9 cellular contexts compared by ENCODE assay signal in genomic region chr11:134332189-134332631, GRCh38. TPM values are rescaled to one million over a fixed set of nuclear protein-coding genes. Genes with fewer than 3 reads are reported as not detected.
DNase-seq lines count a peak whose midpoint lies in the region; ATAC-seq and TF ChIP-seq lines count a peak whose summit lies in the region.
"Had no signal": no experiment of that assay in that cellular context is flagged by ENCODE, and none has a peak within 500 bp of the region (broad histone marks: within the 10 kb centered on the region; RNA-seq: fewer than 3 reads in every experiment).

No MANE protein-coding gene starts in this region.

- peak overlapping the region; percentile 67 for H3K4me3 Mint-ChIP-seq in activated naive CD4-positive, alpha-beta T cell treated with anti-CD3 and anti-CD28 coated beads, Interleukin-2, amount 10 ng/mL, durations not matched to agents 7 days and 5 days
- peak overlapping the region; percentile 76 for H3K4me3 Mint-ChIP-seq in MCF 10A (ENCODE audit: unreplicated experiment)

- no peaks in the 10 kb centered on the region for H3K36me3 Mint-ChIP-seq in activated naive CD4-positive, alpha-beta T cell treated with anti-CD3 and anti-CD28 coated beads, Interleukin-2, amount 10 ng/mL, durations not matched to agents 7 days and 5 days
- peaks cover 14% of the 10 kb centered on the region for H3K36me3 Mint-ChIP-seq in MCF 10A (ENCODE audit: insufficient read depth, unreplicated experiment)

- TF ChIP-seq EP300 in stomach (IDR thresholded peaks at IDR 0.05) = no peak

- no peak for TF ChIP-seq CTCF in MCF 10A (IDR thresholded peaks at IDR 0.05; ENCODE audit: unreplicated experiment)
- no peak for TF ChIP-seq CTCF in lower leg skin (IDR thresholded peaks at IDR 0.05)
- no peak for TF ChIP-seq CTCF in stomach (IDR thresholded peaks at IDR 0.05)

- H3K4me1 Mint-ChIP-seq in activated naive CD4-positive, alpha-beta T cell treated with anti-CD3 and anti-CD28 coated beads, Interleukin-2, amount 10 ng/mL, durations not matched to agents 7 days and 5 days = peaks cover 16% of the 10 kb centered on the region
- H3K4me1 Mint-ChIP-seq in MCF 10A (ENCODE audit: insufficient read depth, unreplicated experiment) = peaks cover 12% of the 10 kb centered on the region

- CTCF ChIA-PET in activated naive CD4-positive, alpha-beta T cell treated with anti-CD3 and anti-CD28 coated beads, Interleukin-2, amount 10 ng/mL, durations not matched to agents 7 days and 5 days (lab: Charles Lee) = interaction anchor here (1.3 kb wide), 1 partner anchor 70 kb away, joined by 3 read pairs; no protein-coding TSS in a partner anchor
- CTCF ChIA-PET in MCF 10A (lab: Yijun Ruan, JAX) = interaction anchor here (1.0 kb wide), 1 partner anchor 70 kb away, joined by 3 read pairs; no protein-coding TSS in a partner anchor

- intact Hi-C loops in MCF 10A (cut with micrococcal nuclease) (no loop called here), lower leg skin (cut with DNase I; ENCODE audit: low total_unique reads) (no loop called here), stomach (cut with DNase I; ENCODE audit: low total_unique reads) (no loop called here)

- H3K27me3 ChIP-seq in MG63 (0 out of 2 replicates have a peak, but pooled peaks cover 2% of the 10 kb centered on the region), stomach (peaks cover 0 to 28% (median 5%) of the 10 kb centered on the region in 3 donors)
- H3K27me3 ChIP-seq: adrenal gland had no signal

- H3K27ac Mint-ChIP-seq in activated naive CD4-positive, alpha-beta T cell treated with anti-CD3 and anti-CD28 coated beads, Interleukin-2, amount 10 ng/mL, durations not matched to agents 7 days and 5 days = no peak overlapping the region
- no peak overlapping the region for H3K27ac Mint-ChIP-seq in MCF 10A (ENCODE audit: low read depth, unreplicated experiment)

- H3K9me3 Mint-ChIP-seq in activated naive CD4-positive, alpha-beta T cell treated with anti-CD3 and anti-CD28 coated beads, Interleukin-2, amount 10 ng/mL, durations not matched to agents 7 days and 5 days = no peaks in the 10 kb centered on the region
- H3K9me3 Mint-ChIP-seq in MCF 10A (ENCODE audit: unreplicated experiment) = no peaks in the 10 kb centered on the region

- H3K9me3 ChIP-seq in MG63 (no peaks in the 10 kb centered on the region), stomach (no peaks in the 10 kb centered on the region)
- H3K9me3 ChIP-seq: adrenal gland had no signal

- DNase-seq in activated naive CD4-positive, alpha-beta T cell treated with anti-CD3 and anti-CD28 coated beads, Interleukin-2, amount 10 ng/mL, durations not matched to agents 7 days and 5 days = peak; percentile 56
- no peak for DNase-seq in activated naive CD4-positive, alpha-beta T cell treated with Interleukin-2 at 50 U/mL for 16 hours
- DNase-seq in MG63 (no peak), MCF 10A (ENCODE audit: unreplicated experiment) (peak; percentile 6), lower leg skin (ENCODE audit: low spot score in 2 of 2) (peak in 1 of 2 donors; percentile 81), stomach (no peak)

- TF ChIP-seq POLR2A in lower leg skin (IDR thresholded peaks at IDR 0.05) = no peak
- TF ChIP-seq POLR2A in stomach (IDR thresholded peaks at IDR 0.05) = no peak

- peak overlapping the region in 2 of 5 donors; percentile 13 to 15 for H3K27ac ChIP-seq in stomach
- H3K27ac ChIP-seq: adrenal gland had no signal

- H3K4me3 ChIP-seq in MG63 (peak overlapping the region; percentile 40), lower leg skin (ENCODE audit: low read depth, poor library complexity, severe bottlenecking) (peak overlapping the region; percentile 28), stomach (peak overlapping the region; percentile 51 to 71 (median 57))

- POLR2A ChIA-PET in MCF 10A (lab: Yijun Ruan, JAX) = no interaction called here

- WGBS in lower leg skin, 2 donors = 1 to 3% methylated on average over 28 to 35 of the region's 40 CpGs
- 0 to 2% (median 2%) methylated on average over 14 to 40 of the region's 40 CpGs for WGBS in stomach, 5 donors

- H3K4me1 ChIP-seq in stomach = peaks cover 14 to 27% (median 23%) of the 10 kb centered on the region in 4 donors

- H3K36me3 ChIP-seq in MG63 (no peaks in the 10 kb centered on the region), stomach (no peaks in the 10 kb centered on the region)
- H3K36me3 ChIP-seq: adrenal gland had no signal

- ATAC-seq in HG03342 (IDR thresholded peaks at IDR 0.05; ENCODE audit: unreplicated experiment) = no peak
- no peak for ATAC-seq in GM18870 (IDR thresholded peaks at IDR 0.05; ENCODE audit: unreplicated experiment)

- BruUV-seq in MCF 10A (replicated peaks; lab: Mats Ljungman, UMichigan) = no TSS peak

- H3K27me3 Mint-ChIP-seq in activated naive CD4-positive, alpha-beta T cell treated with anti-CD3 and anti-CD28 coated beads, Interleukin-2, amount 10 ng/mL, durations not matched to agents 7 days and 5 days = peaks cover 53% of the 10 kb centered on the region
- no peaks in the 10 kb centered on the region for H3K27me3 Mint-ChIP-seq in MCF 10A (ENCODE audit: insufficient read depth, unreplicated experiment)

RNA-seq across cellular contexts. Expression of gene GLB1L2, which starts 0.4 kb away (rescaled TPM):
- 11.6 and 15.0 TPM in 2 replicates for total RNA-seq in MG63 (2014; rRNA removed; shearing (Covaris generic); ENCODE audit: low replicate concordance)
- total RNA-seq in MCF 10A (2022) (11.1 and 17.0 TPM in 2 replicates), lower leg skin (10 to 100 TPM in 2 of 4 donors, 1 to 10 TPM in 2; 9.1 to 21.6 (median 15.1) TPM), stomach (10 to 100 TPM in 2 of 5 donors, 1 to 10 TPM in 3; 4.7 to 19.2 (median 9.1) TPM)
- 1 to 10 TPM; 2.1 to 4.2 (median 2.8) TPM for polyA plus RNA-seq in stomach

RNA-seq across cellular contexts. Expression of gene GLB1L3, which starts 56.0 kb away (rescaled TPM):
- not detected in 2 replicates for total RNA-seq in MG63 (2014; rRNA removed; shearing (Covaris generic); ENCODE audit: low replicate concordance)
- total RNA-seq in MCF 10A (2022) (not detected in 2 replicates), lower leg skin (10 to 100 TPM in 1 of 4 donors, 1 to 10 TPM in 3; 7.5 to 18.5 (median 8.9) TPM), stomach (not detected)
- polyA plus RNA-seq in stomach = under 1 TPM in 1 of 3 donors, not detected in 2; 0.08 TPM

Comparison
In these comparisons a context has a peak if more than half of its experiments do, and no peak if none do; other contexts are left out.
1. DNase-seq: peak in activated naive CD4-positive, alpha-beta T cell treated with anti-CD3 and anti-CD28 coated beads, Interleukin-2, amount 10 ng/mL, durations not matched to agents 7 days and 5 days (single experiment) and MCF 10A (single experiment); none in activated naive CD4-positive, alpha-beta T cell treated with Interleukin-2 at 50 U/mL for 16 hours (single experiment), MG63 (single experiment) and stomach (single experiment).
2. Peak in every context shown above with its lines, with median percentiles within 50 percentile points of each other: H3K4me3 ChIP-seq.